2 cellular contexts compared by ENCODE assay signal in the genomic region with DNA sequence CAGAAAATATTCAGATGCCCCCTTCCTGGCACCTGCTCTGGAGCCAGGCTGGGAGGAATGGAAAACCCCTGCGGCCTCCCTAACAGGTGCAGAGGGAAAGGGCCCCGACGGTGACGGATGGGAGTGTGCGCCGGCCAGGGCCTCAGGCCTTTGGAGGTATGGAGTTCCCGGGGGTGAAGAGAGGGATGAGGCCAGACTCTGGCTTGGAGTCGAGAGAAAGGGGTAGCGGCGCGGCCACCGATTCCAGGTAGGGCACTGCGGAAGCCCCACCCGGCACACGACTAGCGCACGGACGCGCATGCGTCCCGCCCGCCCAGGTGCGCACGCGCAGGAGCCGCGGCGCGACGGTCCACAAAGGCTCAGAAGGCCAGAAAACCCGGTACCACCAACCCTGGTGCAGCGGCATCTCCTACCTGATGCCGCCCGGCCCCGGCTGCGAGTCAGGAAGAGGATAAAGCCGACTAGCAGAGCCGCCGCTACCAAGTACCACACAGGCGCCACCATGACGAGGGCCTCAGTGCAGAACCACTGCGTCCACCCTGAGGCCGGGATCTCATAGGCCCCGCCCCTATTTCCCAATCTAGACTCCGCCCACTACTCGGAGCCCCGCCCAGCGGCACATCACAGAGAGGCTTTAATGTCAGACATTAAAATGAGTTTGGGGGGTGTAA.
A peak's percentile ranks its signal among the peaks of the same experiment; 100 is the strongest.
TF ChIP-seq lines count a peak whose summit lies in the region.

A gene (minus strand): TSS at position 559 of the 671 bp plus-strand sequence. CDS start 55 bp downstream, at position 504.

TF ChIP-seq in A549, 52 proteins besides CTCF, POLR2A, EP300 and RAD21 (continued from another document):
- no peak for TF ChIP-seq NPAS2 (CRISPR knock-in tag; IDR thresholded peaks at IDR 0.05; ENCODE audit: borderline replicate concordance)
- TF ChIP-seq HOXA7 (CRISPR knock-in tag; IDR thresholded peaks at IDR 0.05) = no peak
- no peak for TF ChIP-seq SMC3 (IDR thresholded peaks at IDR 0.05)
- TF ChIP-seq PHF8 (IDR thresholded peaks at IDR 0.05; ENCODE audit: borderline replicate concordance, low read depth) = peak; percentile 91
- TF ChIP-seq BHLHE40 (IDR thresholded peaks at IDR 0.05; ENCODE audit: low read depth, low read length) = no peak
- TF ChIP-seq KDM5A (IDR thresholded peaks at IDR 0.05) = 0 out of 2 replicates have a peak, but pooled peaks have one; percentile 17
- TF ChIP-seq CBX8 (IDR thresholded peaks at IDR 0.05) = no peak
- no peak for TF ChIP-seq HEYL (CRISPR knock-in tag; IDR thresholded peaks at IDR 0.05)
- TF ChIP-seq, protein P1, sequence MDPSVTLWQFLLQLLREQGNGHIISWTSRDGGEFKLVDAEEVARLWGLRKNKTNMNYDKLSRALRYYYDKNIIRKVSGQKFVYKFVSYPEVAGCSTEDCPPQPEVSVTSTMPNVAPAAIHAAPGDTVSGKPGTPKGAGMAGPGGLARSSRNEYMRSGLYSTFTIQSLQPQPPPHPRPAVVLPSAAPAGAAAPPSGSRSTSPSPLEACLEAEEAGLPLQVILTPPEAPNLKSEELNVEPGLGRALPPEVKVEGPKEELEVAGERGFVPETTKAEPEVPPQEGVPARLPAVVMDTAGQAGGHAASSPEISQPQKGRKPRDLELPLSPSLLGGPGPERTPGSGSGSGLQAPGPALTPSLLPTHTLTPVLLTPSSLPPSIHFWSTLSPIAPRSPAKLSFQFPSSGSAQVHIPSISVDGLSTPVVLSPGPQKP (IDR thresholded peaks at IDR 0.05; ENCODE audit: low read depth, low read length) = no peak
- TF ChIP-seq HOXB5 (CRISPR knock-in tag; IDR thresholded peaks at IDR 0.05) = 0 out of 2 replicates have a peak, but pooled peaks have one; percentile 9
- TF ChIP-seq POLR2AphosphoS2 (conservative IDR thresholded peaks at IDR 0.05; ENCODE audit: low read length) = no peak
- TF ChIP-seq CHD4 (IDR thresholded peaks at IDR 0.05; ENCODE audit: borderline replicate concordance) = no peak
- TF ChIP-seq, protein P2, sequence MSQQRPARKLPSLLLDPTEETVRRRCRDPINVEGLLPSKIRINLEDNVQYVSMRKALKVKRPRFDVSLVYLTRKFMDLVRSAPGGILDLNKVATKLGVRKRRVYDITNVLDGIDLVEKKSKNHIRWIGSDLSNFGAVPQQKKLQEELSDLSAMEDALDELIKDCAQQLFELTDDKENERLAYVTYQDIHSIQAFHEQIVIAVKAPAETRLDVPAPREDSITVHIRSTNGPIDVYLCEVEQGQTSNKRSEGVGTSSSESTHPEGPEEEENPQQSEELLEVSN (IDR thresholded peaks at IDR 0.05; ENCODE audit: borderline replicate concordance, low read depth) = no peak; the same call in 1 of the 2 replicates
- TF ChIP-seq RFX5 (IDR thresholded peaks at IDR 0.05) = no peak
- TF ChIP-seq CHD2 (IDR thresholded peaks at IDR 0.05; ENCODE audit: low read length, partially characterized antibody) = no peak
- TF ChIP-seq ZSCAN20 (CRISPR knock-in tag; IDR thresholded peaks at IDR 0.05) = no peak
- no peak for TF ChIP-seq ZNF302 (CRISPR knock-in tag; IDR thresholded peaks at IDR 0.05)
- peak; percentile 9; the same call in 1 of the 2 replicates for TF ChIP-seq TFCP2L1 (CRISPR knock-in tag; IDR thresholded peaks at IDR 0.05)
- TF ChIP-seq, protein P3, sequence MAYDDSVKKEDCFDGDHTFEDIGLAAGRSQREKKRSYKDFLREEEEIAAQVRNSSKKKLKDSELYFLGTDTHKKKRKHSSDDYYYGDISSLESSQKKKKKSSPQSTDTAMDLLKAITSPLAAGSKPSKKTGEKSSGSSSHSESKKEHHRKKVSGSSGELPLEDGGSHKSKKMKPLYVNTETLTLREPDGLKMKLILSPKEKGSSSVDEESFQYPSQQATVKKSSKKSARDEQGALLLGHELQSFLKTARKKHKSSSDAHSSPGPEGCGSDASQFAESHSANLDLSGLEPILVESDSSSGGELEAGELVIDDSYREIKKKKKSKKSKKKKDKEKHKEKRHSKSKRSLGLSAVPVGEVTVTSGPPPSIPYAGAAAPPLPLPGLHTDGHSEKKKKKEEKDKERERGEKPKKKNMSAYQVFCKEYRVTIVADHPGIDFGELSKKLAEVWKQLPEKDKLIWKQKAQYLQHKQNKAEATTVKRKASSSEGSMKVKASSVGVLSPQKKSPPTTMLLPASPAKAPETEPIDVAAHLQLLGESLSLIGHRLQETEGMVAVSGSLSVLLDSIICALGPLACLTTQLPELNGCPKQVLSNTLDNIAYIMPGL (CRISPR knock-in tag; IDR thresholded peaks at IDR 0.05; ENCODE audit: borderline replicate concordance) = peak; percentile 20; the same call in 1 of the 2 replicates
- TF ChIP-seq ZC3H11A (IDR thresholded peaks at IDR 0.05) = no peak
- TF ChIP-seq MYC (IDR thresholded peaks at IDR 0.05; ENCODE audit: borderline replicate concordance, low read length) = no peak
- TF ChIP-seq RCOR1 (IDR thresholded peaks at IDR 0.05; ENCODE audit: low read depth, low read length) = no peak
- TF ChIP-seq JUN (IDR thresholded peaks at IDR 0.05) = peak; percentile 78 to 94
- TF ChIP-seq EHMT2 (IDR thresholded peaks at IDR 0.05; ENCODE audit: low read depth) = no peak
- TF ChIP-seq HOXB13 (CRISPR knock-in tag; IDR thresholded peaks at IDR 0.05; ENCODE audit: low read depth) = no peak
- no peak for TF ChIP-seq EHF (CRISPR knock-in tag; IDR thresholded peaks at IDR 0.05)
- TF ChIP-seq FOXS1 (CRISPR knock-in tag; IDR thresholded peaks at IDR 0.05) = no peak
- TF ChIP-seq RNF2 (IDR thresholded peaks at IDR 0.05; ENCODE audit: borderline replicate concordance, low read depth) = no peak

TF ChIP-seq in WTC11, 78 proteins besides CTCF, POLR2A, EP300 and RAD21 (continued from another document):
- TF ChIP-seq, protein P3 (CRISPR knock-in tag; IDR thresholded peaks at IDR 0.05) = peak; percentile 58; the same call in 1 of the 2 replicates
- TF ChIP-seq GABPB1 (CRISPR knock-in tag; IDR thresholded peaks at IDR 0.05) (peak; percentile 69), GTF2I (CRISPR knock-in tag; conservative IDR thresholded peaks at IDR 0.05) (no peak), FOXP1 (CRISPR knock-in tag; IDR thresholded peaks at IDR 0.05; ENCODE audit: borderline replicate concordance) (peak; percentile 78; the same call in 1 of the 2 replicates), FOXJ3 (CRISPR knock-in tag; IDR thresholded peaks at IDR 0.05; ENCODE audit: borderline replicate concordance) (no peak), ZNF416 (CRISPR knock-in tag; IDR thresholded peaks at IDR 0.05) (no peak), ZNF121 (CRISPR knock-in tag; IDR thresholded peaks at IDR 0.05) (no peak), CBFB (CRISPR knock-in tag; IDR thresholded peaks at IDR 0.05; ENCODE audit: low read depth) (0 out of 2 replicates have a peak, but pooled peaks have one; percentile 70), IRF2 (CRISPR knock-in tag; IDR thresholded peaks at IDR 0.05; ENCODE audit: borderline replicate concordance, low read depth) (no peak), ZNF263 (CRISPR knock-in tag; IDR thresholded peaks at IDR 0.05; ENCODE audit: low read depth) (no peak), TEAD1 (CRISPR knock-in tag; IDR thresholded peaks at IDR 0.05) (no peak; the same call in 1 of the 2 replicates), SP1 (CRISPR knock-in tag; conservative IDR thresholded peaks at IDR 0.05) (peak; percentile 77), ETV6 (CRISPR knock-in tag; IDR thresholded peaks at IDR 0.05) (peak; percentile 71), SOX15 (CRISPR knock-in tag; IDR thresholded peaks at IDR 0.05) (no peak)
- TF ChIP-seq, protein P4, sequence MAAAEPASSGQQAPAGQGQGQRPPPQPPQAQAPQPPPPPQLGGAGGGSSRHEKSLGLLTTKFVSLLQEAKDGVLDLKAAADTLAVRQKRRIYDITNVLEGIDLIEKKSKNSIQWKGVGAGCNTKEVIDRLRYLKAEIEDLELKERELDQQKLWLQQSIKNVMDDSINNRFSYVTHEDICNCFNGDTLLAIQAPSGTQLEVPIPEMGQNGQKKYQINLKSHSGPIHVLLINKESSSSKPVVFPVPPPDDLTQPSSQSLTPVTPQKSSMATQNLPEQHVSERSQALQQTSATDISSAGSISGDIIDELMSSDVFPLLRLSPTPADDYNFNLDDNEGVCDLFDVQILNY (CRISPR knock-in tag; IDR thresholded peaks at IDR 0.05) = peak; percentile 74
- TF ChIP-seq, protein P5, sequence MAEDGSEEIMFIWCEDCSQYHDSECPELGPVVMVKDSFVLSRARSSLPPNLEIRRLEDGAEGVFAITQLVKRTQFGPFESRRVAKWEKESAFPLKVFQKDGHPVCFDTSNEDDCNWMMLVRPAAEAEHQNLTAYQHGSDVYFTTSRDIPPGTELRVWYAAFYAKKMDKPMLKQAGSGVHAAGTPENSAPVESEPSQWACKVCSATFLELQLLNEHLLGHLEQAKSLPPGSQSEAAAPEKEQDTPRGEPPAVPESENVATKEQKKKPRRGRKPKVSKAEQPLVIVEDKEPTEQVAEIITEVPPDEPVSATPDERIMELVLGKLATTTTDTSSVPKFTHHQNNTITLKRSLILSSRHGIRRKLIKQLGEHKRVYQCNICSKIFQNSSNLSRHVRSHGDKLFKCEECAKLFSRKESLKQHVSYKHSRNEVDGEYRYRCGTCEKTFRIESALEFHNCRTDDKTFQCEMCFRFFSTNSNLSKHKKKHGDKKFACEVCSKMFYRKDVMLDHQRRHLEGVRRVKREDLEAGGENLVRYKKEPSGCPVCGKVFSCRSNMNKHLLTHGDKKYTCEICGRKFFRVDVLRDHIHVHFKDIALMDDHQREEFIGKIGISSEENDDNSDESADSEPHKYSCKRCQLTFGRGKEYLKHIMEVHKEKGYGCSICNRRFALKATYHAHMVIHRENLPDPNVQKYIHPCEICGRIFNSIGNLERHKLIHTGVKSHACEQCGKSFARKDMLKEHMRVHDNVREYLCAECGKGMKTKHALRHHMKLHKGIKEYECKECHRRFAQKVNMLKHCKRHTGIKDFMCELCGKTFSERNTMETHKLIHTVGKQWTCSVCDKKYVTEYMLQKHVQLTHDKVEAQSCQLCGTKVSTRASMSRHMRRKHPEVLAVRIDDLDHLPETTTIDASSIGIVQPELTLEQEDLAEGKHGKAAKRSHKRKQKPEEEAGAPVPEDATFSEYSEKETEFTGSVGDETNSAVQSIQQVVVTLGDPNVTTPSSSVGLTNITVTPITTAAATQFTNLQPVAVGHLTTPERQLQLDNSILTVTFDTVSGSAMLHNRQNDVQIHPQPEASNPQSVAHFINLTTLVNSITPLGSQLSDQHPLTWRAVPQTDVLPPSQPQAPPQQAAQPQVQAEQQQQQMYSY (CRISPR knock-in tag; IDR thresholded peaks at IDR 0.05) = peak; percentile 51; the same call in 1 of the 2 replicates
- TF ChIP-seq, protein P6, sequence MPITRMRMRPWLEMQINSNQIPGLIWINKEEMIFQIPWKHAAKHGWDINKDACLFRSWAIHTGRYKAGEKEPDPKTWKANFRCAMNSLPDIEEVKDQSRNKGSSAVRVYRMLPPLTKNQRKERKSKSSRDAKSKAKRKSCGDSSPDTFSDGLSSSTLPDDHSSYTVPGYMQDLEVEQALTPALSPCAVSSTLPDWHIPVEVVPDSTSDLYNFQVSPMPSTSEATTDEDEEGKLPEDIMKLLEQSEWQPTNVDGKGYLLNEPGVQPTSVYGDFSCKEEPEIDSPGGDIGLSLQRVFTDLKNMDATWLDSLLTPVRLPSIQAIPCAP (CRISPR knock-in tag; IDR thresholded peaks at IDR 0.05) = 0 out of 2 replicates have a peak, but pooled peaks have one; percentile 9
- TF ChIP-seq, protein P7, sequence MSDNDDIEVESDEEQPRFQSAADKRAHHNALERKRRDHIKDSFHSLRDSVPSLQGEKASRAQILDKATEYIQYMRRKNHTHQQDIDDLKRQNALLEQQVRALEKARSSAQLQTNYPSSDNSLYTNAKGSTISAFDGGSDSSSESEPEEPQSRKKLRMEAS (CRISPR knock-in tag; IDR thresholded peaks at IDR 0.05) = peak; percentile 84
- TF ChIP-seq, protein P8, sequence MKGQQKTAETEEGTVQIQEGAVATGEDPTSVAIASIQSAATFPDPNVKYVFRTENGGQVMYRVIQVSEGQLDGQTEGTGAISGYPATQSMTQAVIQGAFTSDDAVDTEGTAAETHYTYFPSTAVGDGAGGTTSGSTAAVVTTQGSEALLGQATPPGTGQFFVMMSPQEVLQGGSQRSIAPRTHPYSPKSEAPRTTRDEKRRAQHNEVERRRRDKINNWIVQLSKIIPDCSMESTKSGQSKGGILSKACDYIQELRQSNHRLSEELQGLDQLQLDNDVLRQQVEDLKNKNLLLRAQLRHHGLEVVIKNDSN (CRISPR knock-in tag; IDR thresholded peaks at IDR 0.05) = peak; percentile 29; the same call in 1 of the 2 replicates
- TF ChIP-seq, protein P9, sequence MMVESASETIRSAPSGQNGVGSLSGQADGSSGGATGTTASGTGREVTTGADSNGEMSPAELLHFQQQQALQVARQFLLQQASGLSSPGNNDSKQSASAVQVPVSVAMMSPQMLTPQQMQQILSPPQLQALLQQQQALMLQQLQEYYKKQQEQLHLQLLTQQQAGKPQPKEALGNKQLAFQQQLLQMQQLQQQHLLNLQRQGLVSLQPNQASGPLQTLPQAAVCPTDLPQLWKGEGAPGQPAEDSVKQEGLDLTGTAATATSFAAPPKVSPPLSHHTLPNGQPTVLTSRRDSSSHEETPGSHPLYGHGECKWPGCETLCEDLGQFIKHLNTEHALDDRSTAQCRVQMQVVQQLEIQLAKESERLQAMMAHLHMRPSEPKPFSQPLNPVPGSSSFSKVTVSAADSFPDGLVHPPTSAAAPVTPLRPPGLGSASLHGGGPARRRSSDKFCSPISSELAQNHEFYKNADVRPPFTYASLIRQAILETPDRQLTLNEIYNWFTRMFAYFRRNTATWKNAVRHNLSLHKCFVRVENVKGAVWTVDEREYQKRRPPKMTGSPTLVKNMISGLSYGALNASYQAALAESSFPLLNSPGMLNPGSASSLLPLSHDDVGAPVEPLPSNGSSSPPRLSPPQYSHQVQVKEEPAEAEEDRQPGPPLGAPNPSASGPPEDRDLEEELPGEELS (CRISPR knock-in tag; IDR thresholded peaks at IDR 0.05) = peak; percentile 74; the same call in 1 of the 2 replicates
- TF ChIP-seq, protein P10, sequence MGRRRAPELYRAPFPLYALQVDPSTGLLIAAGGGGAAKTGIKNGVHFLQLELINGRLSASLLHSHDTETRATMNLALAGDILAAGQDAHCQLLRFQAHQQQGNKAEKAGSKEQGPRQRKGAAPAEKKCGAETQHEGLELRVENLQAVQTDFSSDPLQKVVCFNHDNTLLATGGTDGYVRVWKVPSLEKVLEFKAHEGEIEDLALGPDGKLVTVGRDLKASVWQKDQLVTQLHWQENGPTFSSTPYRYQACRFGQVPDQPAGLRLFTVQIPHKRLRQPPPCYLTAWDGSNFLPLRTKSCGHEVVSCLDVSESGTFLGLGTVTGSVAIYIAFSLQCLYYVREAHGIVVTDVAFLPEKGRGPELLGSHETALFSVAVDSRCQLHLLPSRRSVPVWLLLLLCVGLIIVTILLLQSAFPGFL (CRISPR knock-in tag; IDR thresholded peaks at IDR 0.05; ENCODE audit: borderline replicate concordance) = 0 out of 2 replicates have a peak, but pooled peaks have one; percentile 16
